19 cellular contexts compared by ENCODE assay signal in the genomic region with DNA sequence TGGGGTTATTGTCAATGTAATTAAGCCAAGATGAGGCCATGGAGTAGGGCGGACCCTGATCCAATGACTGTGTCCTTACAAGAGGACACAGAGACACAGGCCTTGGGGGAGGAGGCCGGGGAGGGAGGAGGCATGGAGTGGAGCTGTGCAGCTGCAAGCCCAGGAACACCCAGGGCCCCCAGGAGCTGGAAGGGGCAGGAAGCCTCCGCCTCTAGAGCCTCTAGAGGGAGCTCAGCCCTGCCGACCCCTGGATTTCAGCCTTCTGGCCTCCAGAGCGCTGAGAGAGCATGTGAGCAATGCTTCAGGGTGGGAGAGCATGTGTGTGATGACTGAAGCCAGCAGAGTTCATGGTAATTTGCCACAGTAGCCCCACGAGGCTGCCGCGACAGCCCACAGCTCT.
DNase-seq lines count a peak whose midpoint lies in the region; ATAC-seq and TF ChIP-seq lines count a peak whose summit lies in the region.
"Had no signal": no experiment of that assay in that cellular context is flagged by ENCODE, and none has a peak within 500 bp of the region (broad histone marks: within the 10 kb centered on the region; RNA-seq: fewer than 3 reads in every experiment).

No MANE protein-coding gene starts in this region.

- no peaks in the 10 kb centered on the region for H4K20me1 ChIP-seq in BLaER1
- H4K20me1 ChIP-seq in IMR-90 (ENCODE audit: insufficient read depth, low read length), result no peaks in the 10 kb centered on the region
- H4K20me1 ChIP-seq in PC-9 (ENCODE audit: insufficient read depth), result no peaks in the 10 kb centered on the region

- H3K18ac ChIP-seq in IMR-90 (ENCODE audit: low read depth, low read length), result no peak overlapping the region

- BruUV-seq in IMR-90 (replicated peaks; lab: Mats Ljungman, UMichigan) (no TSS peak), PC-9 (replicated peaks; lab: Mats Ljungman, UMichigan) (no TSS peak)

- H3K27ac Mint-ChIP-seq in endodermal cell, result no peak overlapping the region
- H3K27ac Mint-ChIP-seq: activated CD4-positive, alpha-beta memory T cell treated with anti-CD3 and anti-CD28 coated beads, Interleukin-2, amount 10 ng/mL, durations not matched to agents 7 days and 5 days; activated naive CD4-positive, alpha-beta T cell treated with anti-CD3 and anti-CD28 coated beads for 36 hours; activated T-cell treated with anti-CD3 and anti-CD28 coated beads, Interleukin-2, amount 50 U/mL, for 24 hours; CD14-positive monocyte; nephron progenitor cell; T-helper 1 cell treated with Interleukin-12 subunit alpha and Interleukin-12 subunit beta and Interleukin-4 antibody, amounts not matched to agents 30 μg/mL and 1 μg/mL, for 36 hours had no signal

- H3K36me3 ChIP-seq in BLaER1 (peaks cover 4% of the 10 kb centered on the region; the same call in 1 of the 2 replicates), IMR-90 (ENCODE audit: control insufficient read depth, insufficient read depth, low read length) (no peaks in the 10 kb centered on the region), endodermal cell (ENCODE audit: control insufficient read depth, insufficient read depth, low read length) (no peaks in the 10 kb centered on the region), PC-9 (ENCODE audit: low read depth) (no peaks in the 10 kb centered on the region)
- H3K36me3 ChIP-seq: SJSA1 had no signal

- intact Hi-C loops in IMR-90 (cut with micrococcal nuclease) (no loop called here), PC-9 (cut with micrococcal nuclease; ENCODE audit: unreplicated experiment) (no loop called here)

- no peaks in the 10 kb centered on the region for H3K27me3 Mint-ChIP-seq in endodermal cell (ENCODE audit: insufficient read depth)
- H3K27me3 Mint-ChIP-seq: activated CD4-positive, alpha-beta memory T cell treated with anti-CD3 and anti-CD28 coated beads, Interleukin-2, amount 10 ng/mL, durations not matched to agents 7 days and 5 days had no signal

- CTCF ChIA-PET in IMR-90 (lab: Yijun Ruan, JAX), result no interaction called here
- CTCF ChIA-PET in PC-9 (lab: Charles Lee), result no interaction called here

- H3K23ac ChIP-seq in IMR-90 (ENCODE audit: low read depth, low read length), result no peak overlapping the region

- TF ChIP-seq POLR2A in IMR-90 (IDR thresholded peaks at IDR 0.05; ENCODE audit: low read depth, low read length), result no peak

- no peak overlapping the region for H3K4ac ChIP-seq in IMR-90 (ENCODE audit: low read depth, low read length)

- H4K8ac ChIP-seq in IMR-90 (ENCODE audit: low read depth in 2 of 2, low read length in 2 of 2), result no peak overlapping the region

- H3K9me2 ChIP-seq in PC-9 (ENCODE audit: insufficient read depth), result no peaks in the 10 kb centered on the region

- no peak overlapping the region for H2BK20ac ChIP-seq in IMR-90 (ENCODE audit: low read depth, low read length)

- no peak for ATAC-seq in IMR-90 (ENCODE audit: low read depth)

- no peak overlapping the region for H3K14ac ChIP-seq in IMR-90 (replicated peaks; ENCODE audit: low read depth, low read length)

- H2AK5ac ChIP-seq in IMR-90 (ENCODE audit: low read depth, low read length), result no peak overlapping the region

- H3K9ac ChIP-seq in BLaER1 (no peak overlapping the region), IMR-90 (ENCODE audit: low read depth, low read length) (no peak overlapping the region), endodermal cell (ENCODE audit: extremely low read depth, low read length, poor library complexity, severe bottlenecking) (no peak overlapping the region)

- in situ Hi-C loops in IMR-90 (cut with MboI; ENCODE audit: low sequenced_read_pairs), result no loop called here

- no peak overlapping the region for H2BK15ac ChIP-seq in IMR-90 (ENCODE audit: low read depth, low read length)

- no peaks in the 10 kb centered on the region for H3K9me1 ChIP-seq in IMR-90 (ENCODE audit: insufficient read depth, low read length)

- H3K56ac ChIP-seq in IMR-90 (ENCODE audit: extremely low read depth, insufficient read depth, low read length), result no peak overlapping the region

- H2BK5ac ChIP-seq in IMR-90 (ENCODE audit: low read depth, low read length, poor library complexity, severe bottlenecking), result no peak overlapping the region

- H3K79me1 ChIP-seq in IMR-90 (ENCODE audit: low read depth in 1 of 2, low read length in 2 of 2), result no peaks in the 10 kb centered on the region

- no peaks in the 10 kb centered on the region for H3K79me2 ChIP-seq in PC-9 (ENCODE audit: low read depth)

- H3K4me2 ChIP-seq in BLaER1 (peak overlapping the region; percentile 28; the same call in 1 of the 2 replicates), IMR-90 (ENCODE audit: low read depth, low read length) (no peak overlapping the region), PC-9 (no peak overlapping the region)

- H2BK120ac ChIP-seq in IMR-90 (ENCODE audit: low read depth, low read length), result no peak overlapping the region

- 94% methylated on average over 3 of the region's 8 CpGs; no CpG with 5 or more reads in 1 of the 2 experiments for WGBS in IMR-90 (ENCODE audit: extremely low coverage in 2 of 2, insufficient read length in 1 of 2), 2 experiments
- 85 to 94% methylated on average over 6 to 8 of the region's 8 CpGs for WGBS in endodermal cell (ENCODE audit: insufficient coverage in 1 of 2, insufficient read length in 1 of 2), 2 experiments

- H3K9me3 ChIP-seq in BLaER1, result no peaks in the 10 kb centered on the region
- no peaks in the 10 kb centered on the region for H3K9me3 ChIP-seq in IMR-90 (ENCODE audit: control insufficient read depth, insufficient read depth, low read length)
- no peaks in the 10 kb centered on the region for H3K9me3 ChIP-seq in endodermal cell (ENCODE audit: control insufficient read depth, low read length)
- H3K9me3 ChIP-seq in PC-9 (ENCODE audit: insufficient read depth, low read depth), result no peaks in the 10 kb centered on the region
- H3K9me3 ChIP-seq: SJSA1 had no signal

- TF ChIP-seq CTCF in IMR-90 (conservative IDR thresholded peaks at IDR 0.05; ENCODE audit: low read depth, low read length) (no peak), endodermal cell (conservative IDR thresholded peaks at IDR 0.05) (peak; percentile 58), PC-9 (conservative IDR thresholded peaks at IDR 0.05) (no peak)

- H3K4me3 ChIP-seq in BLaER1 (no peak overlapping the region), IMR-90 (ENCODE audit: insufficient read depth, low read depth, low read length) (no peak overlapping the region), endodermal cell (ENCODE audit: low read length) (no peak overlapping the region), PC-9 (no peak overlapping the region)
- H3K4me3 ChIP-seq: SJSA1 had no signal

- no peak overlapping the region for H4K5ac ChIP-seq in IMR-90 (ENCODE audit: low read depth, low read length)

- H3K27me3 ChIP-seq in BLaER1 (no peaks in the 10 kb centered on the region), IMR-90 (ENCODE audit: control insufficient read depth, insufficient read depth, low read length) (peaks cover 29% of the 10 kb centered on the region), endodermal cell (ENCODE audit: control insufficient read depth, insufficient read depth, low read length, poor library complexity, severe bottlenecking) (no peaks in the 10 kb centered on the region), PC-9 (ENCODE audit: insufficient read depth, low read depth) (no peaks in the 10 kb centered on the region)

- peak overlapping the region; percentile 39 for H2AK9ac ChIP-seq in IMR-90 (replicated peaks; ENCODE audit: low read depth, low read length, poor library complexity)

- peak overlapping the region; percentile 46; the same call in 1 of the 2 replicates for H3K27ac ChIP-seq in BLaER1
- H3K27ac ChIP-seq in IMR-90 (ENCODE audit: insufficient read depth, low read length), result no peak overlapping the region
- H3K27ac ChIP-seq in endodermal cell (ENCODE audit: low read depth, low read length), result no peak overlapping the region
- H3K27ac ChIP-seq in PC-9, result no peak overlapping the region
- H3K27ac ChIP-seq in caudate nucleus (ENCODE audit: low read depth, low read length), result no peak overlapping the region
- H3K27ac ChIP-seq: SJSA1 had no signal

- no peaks in the 10 kb centered on the region for H3K4me1 Mint-ChIP-seq in endodermal cell
- H3K4me1 Mint-ChIP-seq: activated CD4-positive, alpha-beta memory T cell treated with anti-CD3 and anti-CD28 coated beads, Interleukin-2, amount 10 ng/mL, durations not matched to agents 7 days and 5 days; CD14-positive monocyte had no signal

- DNase-seq in IMR-90 (no peak), endodermal cell (peak; percentile 72), islet precursor cell (peak; percentile 73), PC-9 (no peak), NCI-H2171 treated with DMSO at 0.1 percent for 48 hours (lab: John Stamatoyannopoulos, UW) (no peak), GF-D8 (lab: John Stamatoyannopoulos, UW) (no peak), caudate nucleus (lab: John Stamatoyannopoulos, UW) (no peak)
- DNase-seq: activated CD4-positive, alpha-beta memory T cell treated with anti-CD3 and anti-CD28 coated beads, Interleukin-2, amount 10 ng/mL, durations not matched to agents 7 days and 5 days; activated naive CD4-positive, alpha-beta T cell treated with anti-CD3 and anti-CD28 coated beads for 36 hours; activated T-cell treated with anti-CD3 and anti-CD28 coated beads, Interleukin-2, amount 50 U/mL, for 24 hours; effector memory CD4-positive, alpha-beta T cell; hippocampal formation; NCI-H1105; NCI-H526 treated with DMSO at 0.1 percent for 48 hours; nephron progenitor cell had no signal

- dilution Hi-C loops in IMR-90 (cut with HindIII; ENCODE audit: low sequenced_read_pairs, unreplicated experiment), result no loop called here

- TF ChIP-seq RAD21 in IMR-90 (IDR thresholded peaks at IDR 0.05; ENCODE audit: low read length), result no peak

- H2AFZ ChIP-seq in IMR-90 (replicated peaks; ENCODE audit: low read length, poor library complexity) (no peak overlapping the region), PC-9 (no peak overlapping the region)

- no peaks in the 10 kb centered on the region for H3K36me3 Mint-ChIP-seq in endodermal cell (ENCODE audit: low read depth)
- H3K36me3 Mint-ChIP-seq: CD14-positive monocyte had no signal

- no peaks in the 10 kb centered on the region for H3F3A ChIP-seq in PC-9 (ENCODE audit: insufficient read depth, low read depth)

- no peak overlapping the region for H3K4me3 Mint-ChIP-seq in endodermal cell
- H3K4me3 Mint-ChIP-seq: activated CD4-positive, alpha-beta memory T cell treated with anti-CD3 and anti-CD28 coated beads, Interleukin-2, amount 10 ng/mL, durations not matched to agents 7 days and 5 days; activated naive CD4-positive, alpha-beta T cell treated with anti-CD3 and anti-CD28 coated beads for 36 hours; activated T-cell treated with anti-CD3 and anti-CD28 coated beads, Interleukin-2, amount 50 U/mL, for 24 hours; CD14-positive monocyte; nephron progenitor cell; T-helper 1 cell treated with Interleukin-12 subunit alpha and Interleukin-12 subunit beta and Interleukin-4 antibody, amounts not matched to agents 30 μg/mL and 1 μg/mL, for 36 hours had no signal

- POLR2A ChIA-PET in IMR-90 (lab: Charles Lee; ENCODE audit: unreplicated experiment), result no interaction called here
- POLR2A ChIA-PET in PC-9 (lab: Charles Lee; ENCODE audit: unreplicated experiment), result no interaction called here

- H4K91ac ChIP-seq in IMR-90 (ENCODE audit: insufficient read depth, low read depth, low read length), result no peak overlapping the region

- peaks cover 63% of the 10 kb centered on the region for H3K4me1 ChIP-seq in BLaER1
- H3K4me1 ChIP-seq in IMR-90 (ENCODE audit: control insufficient read depth, insufficient read depth, low read length), result no peaks in the 10 kb centered on the region
- no peaks in the 10 kb centered on the region for H3K4me1 ChIP-seq in endodermal cell (ENCODE audit: control insufficient read depth, insufficient read depth, low read length)
- no peaks in the 10 kb centered on the region for H3K4me1 ChIP-seq in PC-9 (replicated peaks; ENCODE audit: insufficient read depth)
- H3K4me1 ChIP-seq: SJSA1 had no signal

- no peaks in the 10 kb centered on the region for H3K9me3 Mint-ChIP-seq in endodermal cell
- H3K9me3 Mint-ChIP-seq: activated CD4-positive, alpha-beta memory T cell treated with anti-CD3 and anti-CD28 coated beads, Interleukin-2, amount 10 ng/mL, durations not matched to agents 7 days and 5 days; activated naive CD4-positive, alpha-beta T cell treated with anti-CD3 and anti-CD28 coated beads for 36 hours; activated T-cell treated with anti-CD3 and anti-CD28 coated beads, Interleukin-2, amount 50 U/mL, for 24 hours; nephron progenitor cell; T-helper 1 cell treated with Interleukin-12 subunit alpha and Interleukin-12 subunit beta and Interleukin-4 antibody, amounts not matched to agents 30 μg/mL and 1 μg/mL, for 36 hours had no signal

Comparison
In these comparisons a context has a peak if more than half of its experiments do, and no peak if none do; other contexts are left out.
1. DNase-seq: peak in endodermal cell (single experiment) and islet precursor cell (single experiment); none in IMR-90 (single experiment), PC-9 (0 of 2), NCI-H2171 treated with DMSO at 0.1 percent for 48 hours (single experiment), GF-D8 (single experiment) and caudate nucleus (0 of 61).